ENCODE assay signal across 8 cellular contexts in the genomic region with DNA sequence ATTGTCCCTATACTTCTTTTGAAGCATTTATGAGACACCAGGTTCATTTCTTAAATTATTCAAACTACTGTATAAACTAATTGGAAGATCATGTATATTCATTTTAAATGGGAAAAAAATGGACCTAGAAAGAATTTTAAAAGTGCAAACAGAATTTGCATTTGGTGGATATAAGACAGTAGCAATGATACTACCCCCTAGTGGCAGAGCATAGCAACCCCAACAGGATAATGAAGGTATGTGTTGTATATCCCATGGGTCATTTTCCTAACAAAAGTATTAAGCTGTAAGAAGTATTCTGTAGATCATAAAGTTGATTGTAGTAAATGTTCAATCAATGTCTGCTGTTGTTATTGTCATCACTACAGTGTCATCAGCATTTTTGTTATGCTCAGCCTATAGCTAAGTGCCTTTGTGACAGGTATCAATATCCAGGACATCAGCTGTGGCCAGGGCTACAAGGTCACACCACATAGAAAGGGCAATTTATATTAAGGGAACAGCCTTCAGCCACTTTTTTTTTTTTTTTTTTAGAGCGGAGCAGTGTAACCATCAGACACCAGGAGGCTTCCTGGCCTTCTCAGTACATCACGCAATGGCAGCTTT.
DNase-seq lines count a peak whose midpoint lies in the region; ATAC-seq and TF ChIP-seq lines count a peak whose summit lies in the region.

No MANE protein-coding gene starts in this region.

- H3K27me3 Mint-ChIP-seq in CD8-positive, alpha-beta T cell (ENCODE audit: low read depth), result peaks cover 9% of the 10 kb centered on the region

- POLR2A ChIA-PET in CD8-positive, alpha-beta T cell (lab: Charles Lee), result interaction anchor here (0.6 kb wide), 2 partner anchors 489 to 1956 kb away, joined by 3 to 6 read pairs; no protein-coding TSS in a partner anchor

- H3K36me3 Mint-ChIP-seq in CD8-positive, alpha-beta T cell, result no peaks in the 10 kb centered on the region

- H3K27ac Mint-ChIP-seq in CD8-positive, alpha-beta T cell, result no peak overlapping the region

- in situ Hi-C loops in GM13977 (cut with MboI; ENCODE audit: low pct_unique_long_range_greater_than_20kb, low sequenced_read_pairs, unreplicated experiment), result no loop called here

- no peaks in the 10 kb centered on the region for H3K4me1 Mint-ChIP-seq in CD8-positive, alpha-beta T cell (ENCODE audit: low read depth)

- WGBS in adrenal gland, 4 donors, result 63 to 72% (median 69%) methylated on average over 2 of the region's 2 CpGs
- whole genome bisulfite sequencing in testis, 2 donors, result 67 to 79% methylated on average over 2 of the region's 2 CpGs

- peak; percentile 94 for TF ChIP-seq CTCF in CD8-positive, alpha-beta T cell (IDR thresholded peaks at IDR 0.05)
- TF ChIP-seq CTCF in GM13977 (IDR thresholded peaks at IDR 0.05; ENCODE audit: extremely low read depth, insufficient read depth, missing control alignments) (peak; percentile 78), adrenal gland (IDR thresholded peaks at IDR 0.05) (peak; percentile 52 to 83 (median 72)), testis (IDR thresholded peaks at IDR 0.05) (peak in 2 of 3 experiments; percentile 47 to 70)

- no peaks in the 10 kb centered on the region for H3K4me1 ChIP-seq in CD8-positive, alpha-beta T cell (ENCODE audit: insufficient read depth, low read length)
- peaks cover 0 to 3% of the 10 kb centered on the region in 2 donors for H3K4me1 ChIP-seq in adrenal gland (replicated peaks in 1 of 2)
- H3K4me1 ChIP-seq in testis, result no peaks in the 10 kb centered on the region

- H3K4me3 Mint-ChIP-seq in CD8-positive, alpha-beta T cell, result no peak overlapping the region

- DNase-seq in CD8-positive, alpha-beta T cell, result peak in 3 of 7 experiments; percentile 3 to 34 (median 24)
- DNase-seq in GM13977 (ENCODE audit: low spot score), result peak; percentile 31
- DNase-seq in NCI-H748 (lab: John Stamatoyannopoulos, UW; ENCODE audit: unreplicated experiment), result peak; percentile 38
- peak in 6 of 7 donors; percentile 20 to 59 (median 38) for DNase-seq in adrenal gland
- peak; percentile 44 for DNase-seq in inferior parietal cortex (ENCODE audit: extremely low spot score)
- peak; percentile 49 for DNase-seq in testis
- DNase-seq in cortex of kidney (lab: John Stamatoyannopoulos, UW), result no peak
- DNase-seq in retina, result no peak

- no peaks in the 10 kb centered on the region for H3K9me3 ChIP-seq in CD8-positive, alpha-beta T cell (ENCODE audit: low read length)
- H3K9me3 ChIP-seq in adrenal gland (replicated peaks in 1 of 3) (no peaks in the 10 kb centered on the region), testis (no peaks in the 10 kb centered on the region)

- H3K4me3 ChIP-seq in CD8-positive, alpha-beta T cell (ENCODE audit: low read depth, low read length), result no peak overlapping the region
- H3K4me3 ChIP-seq in adrenal gland (no peak overlapping the region), testis (no peak overlapping the region)

- ATAC-seq in CD8-positive, alpha-beta T cell, result peak; percentile 63

- intact Hi-C loops in CD8-positive, alpha-beta T cell (cut with DNase I, micrococcal nuclease), result loop anchor here (1.0 to 5.0 kb wide), 6 partner anchors 263 to 489 kb away; no protein-coding TSS in a partner anchor
- intact Hi-C loops in adrenal gland (cut with DNase I) (loop anchor here in 1 of 2 donors (10.0 kb wide), 2 partner anchors 265 to 455 kb away; no protein-coding TSS in a partner anchor), testis (cut with DNase I; ENCODE audit: low total_unique reads) (no loop called here)

- H3K27ac ChIP-seq in CD8-positive, alpha-beta T cell (ENCODE audit: low read depth, low read length), result no peak overlapping the region
- H3K27ac ChIP-seq in adrenal gland, result no peak overlapping the region
- no peak overlapping the region for H3K27ac ChIP-seq in testis

- H3K36me3 ChIP-seq in CD8-positive, alpha-beta T cell (ENCODE audit: insufficient read depth, low read length), result no peaks in the 10 kb centered on the region
- H3K36me3 ChIP-seq in adrenal gland (replicated peaks in 1 of 2), result no peaks in the 10 kb centered on the region
- no peaks in the 10 kb centered on the region for H3K36me3 ChIP-seq in testis (ENCODE audit: low read depth, missing control alignments)

- no peaks in the 10 kb centered on the region for H3K9me3 Mint-ChIP-seq in CD8-positive, alpha-beta T cell

- TF ChIP-seq POLR2A in adrenal gland (IDR thresholded peaks at IDR 0.05) (no peak), testis (IDR thresholded peaks at IDR 0.05) (no peak)

- CTCF ChIA-PET in CD8-positive, alpha-beta T cell (lab: Charles Lee), result interaction anchor here (0.5 to 4.9 kb wide), 32 partner anchors 9 to 490 kb away, joined by 3 to 50 read pairs (median 4); no protein-coding TSS in a partner anchor

- no peaks in the 10 kb centered on the region for H3K27me3 ChIP-seq in CD8-positive, alpha-beta T cell (ENCODE audit: insufficient read depth, low read length)
- H3K27me3 ChIP-seq in adrenal gland (peaks cover 7% of the 10 kb centered on the region), testis (no peaks in the 10 kb centered on the region)

Comparison
In these comparisons a context has a peak if more than half of its experiments do, and no peak if none do; other contexts are left out.
1. DNase-seq: peak in GM13977 (single experiment), NCI-H748 (single experiment), adrenal gland (6 of 7), inferior parietal cortex (single experiment) and testis (single experiment); none in cortex of kidney (single experiment) and retina (single experiment).
2. Peak in every context shown above with its lines, with median percentiles within 50 percentile points of each other: CTCF ChIP-seq.